In the genomic region with DNA sequence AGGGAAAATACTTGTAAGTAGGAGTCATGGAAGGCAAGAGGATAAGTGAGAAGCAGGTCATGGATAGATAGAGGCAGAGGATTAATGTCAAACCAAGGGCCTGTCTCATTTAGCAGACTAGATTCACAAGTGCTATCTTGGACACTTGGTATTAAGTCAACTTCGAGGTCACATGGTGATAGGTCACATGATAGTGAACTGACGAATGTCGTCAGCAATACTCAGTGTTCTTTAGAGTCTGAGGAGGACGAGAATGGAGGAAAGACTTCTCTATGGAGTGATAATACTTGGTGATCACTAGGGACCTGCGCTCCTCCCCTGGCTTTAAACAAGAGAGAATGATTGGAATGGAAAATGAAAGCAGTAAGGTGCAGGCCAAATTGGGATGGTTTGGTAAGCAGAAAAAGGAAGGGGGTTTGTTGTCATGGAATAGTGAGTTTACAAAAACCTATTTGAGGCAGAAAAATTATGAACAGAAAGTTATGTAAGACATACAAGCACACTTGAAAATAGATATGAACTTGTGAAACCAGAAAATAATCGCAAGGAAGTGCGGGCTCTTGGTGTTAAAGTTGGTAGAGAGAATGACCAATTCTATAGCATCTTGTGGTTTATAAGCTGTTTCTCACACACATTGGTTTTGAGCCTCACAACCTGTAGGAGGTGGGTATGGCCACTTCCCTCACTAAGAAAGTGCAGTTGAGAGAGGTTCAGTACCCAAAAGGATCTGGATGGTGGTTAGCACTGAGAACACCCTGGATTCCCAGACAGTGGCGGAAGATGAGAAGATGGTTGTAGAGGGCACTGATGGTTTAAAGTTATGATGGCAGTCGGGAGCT, we compare ENCODE assay signal across 13 cellular contexts.
DNase-seq lines count a peak whose midpoint lies in the region; ATAC-seq, FAIRE-seq and TF ChIP-seq lines count a peak whose summit lies in the region.
"Had no signal": no experiment of that assay in that cellular context is flagged by ENCODE, and none has a peak within 500 bp of the region (broad histone marks: within the 10 kb centered on the region; RNA-seq: fewer than 3 reads in every experiment).

No MANE protein-coding gene starts in this region.

- intact Hi-C loops in GM12878 (cut with micrococcal nuclease; ENCODE audit: unreplicated experiment): loop anchor here (5.0 to 10.0 kb wide), 2 partner anchors 57 to 820 kb away; no protein-coding TSS in a partner anchor

- ATAC-seq in GM19463 (IDR thresholded peaks at IDR 0.05; ENCODE audit: unreplicated experiment): peak; percentile 71
- peak; percentile 83 for ATAC-seq in HG03064 (IDR thresholded peaks at IDR 0.05; ENCODE audit: low read depth, unreplicated experiment)
- ATAC-seq in GM12878: peak; percentile 86

- peak overlapping the region; percentile 60 for H3K4me2 ChIP-seq in GM12878 (ENCODE audit: control insufficient read depth, insufficient read depth)

- no peak overlapping the region for H3K9ac ChIP-seq in GM12878 (ENCODE audit: control insufficient read depth, insufficient read depth, low read length)
- H3K9ac ChIP-seq: BLaER1 treated with 17β-estradiol and CSF1 and Interleukin-3, amounts not matched to agents 10 nM and 100 nM had no signal

- CTCF ChIA-PET in GM12878 (lab: Yijun Ruan, JAX): no interaction called here

- peak overlapping the region; percentile 45 for H2AFZ ChIP-seq in GM12878 (ENCODE audit: control insufficient read depth, low read depth, low read length)

- 42% methylated on average over 9 of the region's 9 CpGs for WGBS in GM12878 (ENCODE audit: insufficient coverage, insufficient replicate concordance, low lambda C conversion rate, missing lambda C conversion rate)

- peak; percentile 41 for FAIRE-seq in GM12878 (lab: Jason Lieb, UNC)
- FAIRE-seq: colon had no signal

- RAD21 ChIA-PET in GM12878 (lab: Charles Lee; ENCODE audit: unreplicated experiment): no interaction called here

- H3K27me3 ChIP-seq in GM12878 (replicated peaks in 1 of 2; ENCODE audit: control insufficient read depth in 2 of 2, insufficient read depth in 2 of 2, low read length in 1 of 2): no peaks in the 10 kb centered on the region

- peaks cover 12% of the 10 kb centered on the region for H3K4me1 ChIP-seq in GM12878 (ENCODE audit: control insufficient read depth, insufficient read depth, low read length)

- TF ChIP-seq CTCF in GM12865 (IDR thresholded peaks at IDR 0.05; ENCODE audit: insufficient read depth, low read depth, low read length, missing control alignments) (no peak), GM12878 (IDR thresholded peaks at IDR 0.05 in 2 of 3, conservative IDR thresholded peaks at IDR 0.05 in 1 of 3; ENCODE audit: control insufficient read depth in 2 of 3, extremely low read depth in 1 of 3, insufficient read depth in 1 of 3, low read depth in 3 of 3, low read length in 3 of 3) (no peak)

- H3K4me3 ChIP-seq in GM12865 (ENCODE audit: low read depth, low read length): no peak overlapping the region
- no peak overlapping the region for H3K4me3 ChIP-seq in GM12878
- H3K4me3 ChIP-seq: BLaER1 treated with 17β-estradiol and CSF1 and Interleukin-3, amounts not matched to agents 10 nM and 100 nM had no signal

- no peaks in the 10 kb centered on the region for H3K79me2 ChIP-seq in GM12878 (ENCODE audit: control insufficient read depth, insufficient read depth, low read length)

- no peak for TF ChIP-seq RAD21 in GM12878 (IDR thresholded peaks at IDR 0.05; ENCODE audit: insufficient read depth, low read depth, low read length)

- no peak for TF ChIP-seq EP300 in GM12878 (IDR thresholded peaks at IDR 0.05; ENCODE audit: borderline replicate concordance in 1 of 2, control insufficient read depth in 1 of 2, low read depth in 2 of 2, low read length in 2 of 2)

- no peaks in the 10 kb centered on the region for H3K36me3 ChIP-seq in GM12878 (ENCODE audit: control insufficient read depth in 2 of 2, insufficient read depth in 2 of 2, low read length in 1 of 2)
- H3K36me3 ChIP-seq: BLaER1 treated with 17β-estradiol and CSF1 and Interleukin-3, amounts not matched to agents 10 nM and 100 nM had no signal

- no peak for TF ChIP-seq POLR2A in GM12878 (IDR thresholded peaks at IDR 0.05; ENCODE audit: low read depth, low read length)

- H3K27ac ChIP-seq in GM12878 (ENCODE audit: control insufficient read depth, insufficient read depth): no peak overlapping the region
- H3K27ac ChIP-seq: BLaER1 treated with 17β-estradiol and CSF1 and Interleukin-3, amounts not matched to agents 10 nM and 100 nM had no signal

- H3K9me3 ChIP-seq in GM12878 (replicated peaks; ENCODE audit: control insufficient read depth, insufficient read depth, low read length): no peaks in the 10 kb centered on the region
- H3K9me3 ChIP-seq: BLaER1 treated with 17β-estradiol and CSF1 and Interleukin-3, amounts not matched to agents 10 nM and 100 nM had no signal

- no TSS peak for BruUV-seq in GM12878 (replicated peaks; lab: Mats Ljungman, UMichigan)

- SMC1A ChIA-PET in GM12878 (lab: Charles Lee; ENCODE audit: uncharacterized antibody, unreplicated experiment): no interaction called here

- no peaks in the 10 kb centered on the region for H4K20me1 ChIP-seq in GM12878 (ENCODE audit: control insufficient read depth, insufficient read depth)
- H4K20me1 ChIP-seq: BLaER1 treated with 17β-estradiol and CSF1 and Interleukin-3, amounts not matched to agents 10 nM and 100 nM had no signal

- in situ Hi-C loops in GM12878 (cut with MboI): no loop called here

- POLR2A ChIA-PET in GM12878 (lab: Charles Lee): no interaction called here

- peak; percentile 66 for DNase-seq in GM12865 (ENCODE audit: low read depth)
- DNase-seq in GM12878 (ENCODE audit: low read depth, low spot score): peak; percentile 47
- DNase-seq in cerebellar cortex (ENCODE audit: low spot score): no peak
- no peak for DNase-seq in mucosa of gallbladder (ENCODE audit: low spot score)
- no peak for DNase-seq in ecto neural progenitor cell (ENCODE audit: low spot score)
- no peak for DNase-seq in NCI-H1092 treated with DMSO at 0.1 percent for 48 hours (lab: John Stamatoyannopoulos, UW)
- DNase-seq: activated naive CD8-positive, alpha-beta T cell treated with anti-CD3 and anti-CD28 coated beads, Interleukin-2, amount 10 ng/mL, durations not matched to agents 7 days and 5 days; SW 1271; trophoblast cell had no signal

TF ChIP-seq in GM12878, 131 proteins besides CTCF, POLR2A, EP300 and RAD21:
- TF ChIP-seq RAD51 (IDR thresholded peaks at IDR 0.05) (peak; percentile 72; the same call in 1 of the 2 replicates), ZBTB33 (IDR thresholded peaks at IDR 0.05) (no peak), MEF2B (IDR thresholded peaks at IDR 0.05; ENCODE audit: partially characterized antibody, poor library complexity, severe bottlenecking) (peak; percentile 11), SIN3A (IDR thresholded peaks at IDR 0.05; ENCODE audit: low read depth, low read length) (no peak), ESRRA (IDR thresholded peaks at IDR 0.05; ENCODE audit: low read length) (no peak), RELA (IDR thresholded peaks at IDR 0.05; ENCODE audit: borderline replicate concordance, partially characterized antibody) (no peak), RCOR1 (conservative IDR thresholded peaks at IDR 0.05; ENCODE audit: low read depth, low read length) (no peak), TCF12 (IDR thresholded peaks at IDR 0.05; ENCODE audit: low read depth, low read length) (no peak), EGR1 (IDR thresholded peaks at IDR 0.05; ENCODE audit: borderline replicate concordance in 1 of 2, low read depth in 2 of 2, low read length in 2 of 2) (0 out of 3 replicates have a peak, but pooled peaks of 1 of the 2 experiments have one; percentile 6), RUNX3 (IDR thresholded peaks at IDR 0.05; ENCODE audit: low read length) (peak; percentile 83), YY1 (IDR thresholded peaks at IDR 0.05; ENCODE audit: low read depth, low read length) (no peak)
- TF ChIP-seq, protein P1, sequence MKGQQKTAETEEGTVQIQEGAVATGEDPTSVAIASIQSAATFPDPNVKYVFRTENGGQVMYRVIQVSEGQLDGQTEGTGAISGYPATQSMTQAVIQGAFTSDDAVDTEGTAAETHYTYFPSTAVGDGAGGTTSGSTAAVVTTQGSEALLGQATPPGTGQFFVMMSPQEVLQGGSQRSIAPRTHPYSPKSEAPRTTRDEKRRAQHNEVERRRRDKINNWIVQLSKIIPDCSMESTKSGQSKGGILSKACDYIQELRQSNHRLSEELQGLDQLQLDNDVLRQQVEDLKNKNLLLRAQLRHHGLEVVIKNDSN (IDR thresholded peaks at IDR 0.05; ENCODE audit: borderline replicate concordance, extremely low read length, insufficient read depth, low read depth, low read length): peak; percentile 17
TF ChIP-seq in GM12878: peak in this region for 5.

Comparison
In these comparisons a context has a peak if more than half of its experiments do, and no peak if none do; other contexts are left out.
1. DNase-seq: peak in GM12865 (single experiment) and GM12878 (single experiment); none in cerebellar cortex (single experiment), mucosa of gallbladder (single experiment), ecto neural progenitor cell (single experiment) and NCI-H1092 treated with DMSO at 0.1 percent for 48 hours (single experiment).
2. Peak in every context shown above with its lines, with median percentiles within 50 percentile points of each other: ATAC-seq.